1 cellular context compared by ENCODE assay signal in genomic region chr4:88005086-88005485, GRCh38.
TF ChIP-seq lines count a peak whose summit lies in the region.

No MANE protein-coding gene starts in this region.

TF ChIP-seq in HEK293T, 16 proteins besides CTCF, POLR2A, EP300 and RAD21 (continued from another document):
- TF ChIP-seq PKNOX1 (IDR thresholded peaks at IDR 0.05), result no peak
- no peak for TF ChIP-seq TARDBP (IDR thresholded peaks at IDR 0.05)
- no peak for TF ChIP-seq ZNF384 (IDR thresholded peaks at IDR 0.05)
TF ChIP-seq in HEK293T: peak in this region for 0.
